18 cellular contexts compared by ENCODE assay signal in the genomic region with DNA sequence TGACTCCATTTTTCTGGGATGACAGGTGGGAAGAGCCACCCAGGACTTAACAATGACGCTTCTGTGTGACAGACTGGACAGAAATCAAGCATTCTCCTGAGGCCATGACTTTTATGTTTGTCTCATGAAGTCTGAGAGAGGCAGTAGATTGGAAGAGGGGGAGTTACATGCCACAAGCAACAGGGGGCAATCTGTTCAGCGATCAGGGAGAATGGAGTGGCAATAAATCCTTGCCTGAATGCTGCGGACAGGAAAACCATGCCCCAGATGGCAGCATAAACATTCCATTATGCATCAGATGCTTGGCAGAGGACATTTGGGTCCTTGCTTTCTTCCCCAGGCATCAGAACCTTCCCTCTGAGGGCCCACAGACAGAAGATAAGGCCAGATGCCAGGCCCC.
"Had no signal": no experiment of that assay in that cellular context is flagged by ENCODE, and none has a peak within 500 bp of the region (broad histone marks: within the 10 kb centered on the region; RNA-seq: fewer than 3 reads in every experiment).

No MANE protein-coding gene starts in this region.

- H3K9me3 ChIP-seq: suprapubic skin had no signal

- H3K36me3 ChIP-seq: brain microvascular endothelial cell, suprapubic skin had no signal

- H3K4me3 ChIP-seq: suprapubic skin had no signal

- DNase-seq: activated CD4-positive, alpha-beta T cell treated with anti-CD3 and anti-CD28 coated beads, Interleukin-2, amount 50 U/mL, for 4 hours; activated effector memory CD4-positive, alpha-beta T cell treated with anti-CD3 and anti-CD28 coated beads, Interleukin-2, amount 50 U/mL, for 16 hours; activated T-cell treated with anti-CD3 and anti-CD28 coated beads, Interleukin-2, amount 50 U/mL, for 24 hours; amygdala; brain microvascular endothelial cell; endodermal cell; erythroblast; hypothalamus; kidney glomerular epithelial cell; naive thymus-derived CD8-positive, alpha-beta T cell; nucleus accumbens; stimulated activated CD4-positive, alpha-beta T cell treated with anti-CD3 and anti-CD28 coated beads, Interleukin-2, amount 100 ng/mL, for 48 hours; stimulated activated CD8-positive, alpha-beta memory T cell treated with anti-CD3 and anti-CD28 coated beads, Interleukin-4, amount 100 ng/mL, for 48 hours; stimulated activated naive CD8-positive, alpha-beta T cell treated with anti-CD3 and anti-CD28 coated beads, Interleukin-15, Interleukin-2, amounts not matched to agents 100 U/mL and 50 U/mL, for 24 hours had no signal

- H3K27me3 ChIP-seq: brain microvascular endothelial cell, suprapubic skin had no signal

- H3K27ac ChIP-seq: brain microvascular endothelial cell, suprapubic skin had no signal

- ATAC-seq: activated CD4-positive, CD25-positive, alpha-beta regulatory T cell treated with anti-CD3 and anti-CD28 coated beads, Interleukin-2, amount 50 U/mL, for 24 hours; activated naive CD4-positive, alpha-beta T cell treated with anti-CD3 and anti-CD28 coated beads, Interleukin-2, amount 50 U/mL, for 72 hours; naive thymus-derived CD8-positive, alpha-beta T cell; sciatic nerve; stimulated activated naive CD8-positive, alpha-beta T cell treated with anti-CD3 and anti-CD28 coated beads, Interleukin-15, Interleukin-2, amounts not matched to agents 100 U/mL and 50 U/mL, for 24 hours had no signal
